In genomic region chr11:71588822-71589545, GRCh38 we compare ENCODE assay signal across 11 cellular contexts. TPM values are rescaled to one million over a fixed set of nuclear protein-coding genes. Genes with fewer than 3 reads are reported as not detected.
DNase-seq lines count a peak whose midpoint lies in the region; TF ChIP-seq lines count a peak whose summit lies in the region.
"Not testable (repeated sequence)": the region's sequence is repeated elsewhere in the genome, so short reads cannot be mapped to it uniquely, and the experiment has no call there.
"Had no signal": no experiment of that assay in that cellular context is flagged by ENCODE, and none has a peak within 500 bp of the region (broad histone marks: within the 10 kb centered on the region; RNA-seq: fewer than 3 reads in every experiment).

No MANE protein-coding gene starts in this region.

- H3K4me1 Mint-ChIP-seq in Calu3 (ENCODE audit: low read depth, unreplicated experiment), result peaks cover 20% of the 10 kb centered on the region
- H3K4me1 Mint-ChIP-seq in activated T-helper 2 cell treated with anti-CD3 and anti-CD28 coated beads, Interferon-gamma antibody, Interleukin-2, Interleukin-4, amounts not matched to agents 10 μg/mL and 5 μg/mL and 100 μg/mL, durations not matched to agents 14 hours and 24 hours and 36 hours (ENCODE audit: low read depth), result not testable (repeated sequence)

- intact Hi-C loops in Calu3 (cut with micrococcal nuclease; ENCODE audit: unreplicated experiment); activated T-helper 2 cell treated with anti-CD3 and anti-CD28 coated beads, Interferon-gamma antibody, Interleukin-2, Interleukin-4, amounts not matched to agents 10 μg/mL and 5 μg/mL and 100 μg/mL, durations not matched to agents 14 hours and 24 hours and 36 hours (cut with micrococcal nuclease): not testable (repeated sequence)
- intact Hi-C loops in PC-9 (cut with micrococcal nuclease; ENCODE audit: unreplicated experiment), result loop anchor here (2.0 to 10.0 kb wide), 2 partner anchors 134 to 290 kb away; partner anchors contain the start of gene NADSYN1

- not testable (repeated sequence) for H4K20me1 ChIP-seq in PC-9 (ENCODE audit: insufficient read depth)

- not testable (repeated sequence) for H3K27me3 ChIP-seq in PC-9 (ENCODE audit: insufficient read depth, low read depth)

- H3K4me3 ChIP-seq in PC-9; epithelial cell of proximal tubule (ENCODE audit: low read depth, low read length): not testable (repeated sequence)

- peak; percentile 69 for DNase-seq in Calu3
- peak; percentile 30 for DNase-seq in HK-2 (ENCODE audit: unreplicated experiment)
- DNase-seq in PC-9, result peak; percentile 64 to 74
- DNase-seq in activated CD4-positive, alpha-beta T cell treated with anti-CD3 and anti-CD28 coated beads, Interleukin-2, amount 50 U/mL, for 24 hours (ENCODE audit: low read depth in 1 of 2, low spot score in 1 of 2), result peak; percentile 29 to 61
- peak; percentile 27 for DNase-seq in activated T-helper 2 cell treated with anti-CD3 and anti-CD28 coated beads, Interferon-gamma antibody, Interleukin-2, Interleukin-4, amounts not matched to agents 10 μg/mL and 5 μg/mL and 100 μg/mL, durations not matched to agents 14 hours and 24 hours and 36 hours (ENCODE audit: low spot score)
- not testable (repeated sequence) for DNase-seq in epithelial cell of proximal tubule (ENCODE audit: low read depth)
- peak; percentile 15 for DNase-seq in renal cortical epithelial cell (ENCODE audit: low read depth)
- peak; percentile 7 for DNase-seq in stimulated activated CD8-positive, alpha-beta memory T cell treated with anti-CD3 and anti-CD28 coated beads, Interleukin-15, amount 100 ng/mL, for 1 hour (ENCODE audit: low read depth)

- peak overlapping the region; percentile 52 for H3K4me2 ChIP-seq in PC-9

- H2AFZ ChIP-seq in PC-9, result not testable (repeated sequence)

- H3K36me3 Mint-ChIP-seq in Calu3 (ENCODE audit: insufficient read depth, unreplicated experiment); activated T-helper 2 cell treated with anti-CD3 and anti-CD28 coated beads, Interferon-gamma antibody, Interleukin-2, Interleukin-4, amounts not matched to agents 10 μg/mL and 5 μg/mL and 100 μg/mL, durations not matched to agents 14 hours and 24 hours and 36 hours (ENCODE audit: low read depth): not testable (repeated sequence)

- POLR2A ChIA-PET in PC-9 (lab: Charles Lee; ENCODE audit: unreplicated experiment), result not testable (repeated sequence)

- H3K79me2 ChIP-seq in PC-9 (ENCODE audit: low read depth), result not testable (repeated sequence)

- H3K9me2 ChIP-seq in PC-9 (ENCODE audit: insufficient read depth), result not testable (repeated sequence)

- CTCF ChIA-PET in Calu3 (lab: Charles Lee), result interaction anchor here (0.8 to 1.2 kb wide), 2 partner anchors 9 to 198 kb away, joined by 3 read pairs; no protein-coding TSS in a partner anchor
- CTCF ChIA-PET in PC-9 (lab: Charles Lee), result interaction anchor here (1.1 kb wide), 1 partner anchor 9 kb away, joined by 8 read pairs; no protein-coding TSS in a partner anchor

- not testable (repeated sequence) for H3K4me3 Mint-ChIP-seq in Calu3 (ENCODE audit: low read depth, unreplicated experiment); activated T-helper 2 cell treated with anti-CD3 and anti-CD28 coated beads, Interferon-gamma antibody, Interleukin-2, Interleukin-4, amounts not matched to agents 10 μg/mL and 5 μg/mL and 100 μg/mL, durations not matched to agents 14 hours and 24 hours and 36 hours (ENCODE audit: low read depth)

- not testable (repeated sequence) for H3K36me3 ChIP-seq in PC-9 (ENCODE audit: low read depth)

- BruUV-seq in Calu3 (replicated peaks; lab: Mats Ljungman, UMichigan); PC-9 (replicated peaks; lab: Mats Ljungman, UMichigan): not testable (repeated sequence)

- peaks cover 12% of the 10 kb centered on the region for H3K27me3 Mint-ChIP-seq in Calu3 (ENCODE audit: unreplicated experiment)
- not testable (repeated sequence) for H3K27me3 Mint-ChIP-seq in activated T-helper 2 cell treated with anti-CD3 and anti-CD28 coated beads, Interferon-gamma antibody, Interleukin-2, Interleukin-4, amounts not matched to agents 10 μg/mL and 5 μg/mL and 100 μg/mL, durations not matched to agents 14 hours and 24 hours and 36 hours (ENCODE audit: low read depth)

- not testable (repeated sequence) for H3K27ac Mint-ChIP-seq in Calu3 (ENCODE audit: unreplicated experiment); activated T-helper 2 cell treated with anti-CD3 and anti-CD28 coated beads, Interferon-gamma antibody, Interleukin-2, Interleukin-4, amounts not matched to agents 10 μg/mL and 5 μg/mL and 100 μg/mL, durations not matched to agents 14 hours and 24 hours and 36 hours

- TF ChIP-seq CTCF in Calu3 (IDR thresholded peaks at IDR 0.05; ENCODE audit: unreplicated experiment), result peak; percentile 35
- TF ChIP-seq CTCF in PC-9 (conservative IDR thresholded peaks at IDR 0.05), result peak; percentile 67
- peak; percentile 22 for TF ChIP-seq CTCF in epithelial cell of proximal tubule (conservative IDR thresholded peaks at IDR 0.05; ENCODE audit: low read depth, low read length)

- peaks cover 13% of the 10 kb centered on the region for H3K4me1 ChIP-seq in PC-9 (replicated peaks; ENCODE audit: insufficient read depth)

- not testable (repeated sequence) for H3K9me3 Mint-ChIP-seq in Calu3 (ENCODE audit: low read depth, unreplicated experiment); activated T-helper 2 cell treated with anti-CD3 and anti-CD28 coated beads, Interferon-gamma antibody, Interleukin-2, Interleukin-4, amounts not matched to agents 10 μg/mL and 5 μg/mL and 100 μg/mL, durations not matched to agents 14 hours and 24 hours and 36 hours

- H3F3A ChIP-seq in PC-9 (ENCODE audit: insufficient read depth, low read depth), result not testable (repeated sequence)

- H3K9me3 ChIP-seq in PC-9 (ENCODE audit: insufficient read depth, low read depth), result not testable (repeated sequence)

- peak overlapping the region; percentile 29; the same call in 1 of the 2 replicates for H3K27ac ChIP-seq in PC-9

RNA-seq across cellular contexts. Expression of gene KRTAP5-11, which starts 6.3 kb away (rescaled TPM):
- total RNA-seq in Calu3 (2022), result not detected in 2 replicates
- not detected in 2 replicates for total RNA-seq in PC-9 (2021)
- total RNA-seq in activated T-helper 2 cell treated with anti-CD3 and anti-CD28 coated beads, Interferon-gamma antibody, Interleukin-2, Interleukin-4, amounts not matched to agents 10 μg/mL and 5 μg/mL and 100 μg/mL, durations not matched to agents 14 hours and 24 hours and 36 hours, result not detected in 2 replicates
- total RNA-seq in epithelial cell of proximal tubule, result not detected in 2 replicates
- not detected in 2 replicates for total RNA-seq in renal cortical epithelial cell
- total RNA-seq: heart left ventricle, left colon, prostate gland had no signal

RNA-seq across cellular contexts. Expression of gene KRTAP5-10, which starts 23.6 kb away (rescaled TPM):
- total RNA-seq in Calu3 (2022), result not detected in 2 replicates
- not detected in 2 replicates for total RNA-seq in PC-9 (2021)
- total RNA-seq in activated T-helper 2 cell treated with anti-CD3 and anti-CD28 coated beads, Interferon-gamma antibody, Interleukin-2, Interleukin-4, amounts not matched to agents 10 μg/mL and 5 μg/mL and 100 μg/mL, durations not matched to agents 14 hours and 24 hours and 36 hours, result not detected in 2 replicates
- not detected in 2 replicates for total RNA-seq in epithelial cell of proximal tubule
- not detected in 2 replicates for total RNA-seq in renal cortical epithelial cell
- total RNA-seq: heart left ventricle, prostate gland had no signal

RNA-seq across cellular contexts. Expression of gene KRTAP5-9, which starts 40.8 kb away (rescaled TPM):
- total RNA-seq in Calu3 (2022) (0.56 TPM in 1 of 2 replicates, not detected in the other), PC-9 (2021) (not detected in 2 replicates), epithelial cell of proximal tubule (not detected in 2 replicates), renal cortical epithelial cell (not detected in 2 replicates)
- total RNA-seq in activated T-helper 2 cell treated with anti-CD3 and anti-CD28 coated beads, Interferon-gamma antibody, Interleukin-2, Interleukin-4, amounts not matched to agents 10 μg/mL and 5 μg/mL and 100 μg/mL, durations not matched to agents 14 hours and 24 hours and 36 hours, result not detected in 2 replicates
- total RNA-seq: heart left ventricle had no signal

RNA-seq across cellular contexts. Expression of gene KRTAP5-8, which starts 51.2 kb away (rescaled TPM):
- total RNA-seq in Calu3 (2022), result not detected in 2 replicates
- total RNA-seq in PC-9 (2021), result not detected in 2 replicates
- not detected in 2 replicates for total RNA-seq in activated T-helper 2 cell treated with anti-CD3 and anti-CD28 coated beads, Interferon-gamma antibody, Interleukin-2, Interleukin-4, amounts not matched to agents 10 μg/mL and 5 μg/mL and 100 μg/mL, durations not matched to agents 14 hours and 24 hours and 36 hours
- total RNA-seq in epithelial cell of proximal tubule, result not detected in 2 replicates
- total RNA-seq in renal cortical epithelial cell, result not detected in 2 replicates
- total RNA-seq: heart left ventricle had no signal
